ENCODE assay signal across 9 cellular contexts in the genomic region with DNA sequence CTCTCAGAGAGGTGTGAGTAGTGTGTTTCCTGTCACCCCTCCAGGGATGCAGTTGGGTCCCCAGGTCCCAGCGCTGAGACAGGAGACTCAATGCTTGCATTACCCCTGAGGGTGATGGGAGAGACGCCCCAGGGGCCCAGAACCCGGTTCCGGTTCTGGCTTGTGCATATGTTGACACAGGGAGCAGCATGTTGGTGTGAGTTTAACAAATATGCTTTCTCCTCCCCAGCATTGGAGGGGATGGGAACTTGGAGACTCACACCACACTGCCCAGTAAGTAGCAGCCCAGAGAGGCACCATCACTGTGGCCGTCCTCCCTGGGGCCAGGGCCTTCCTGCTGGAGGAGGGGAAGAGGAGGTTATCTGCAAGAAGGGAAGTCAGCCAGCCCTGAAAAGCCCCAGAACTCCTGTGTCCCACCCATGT.
DNase-seq lines count a peak whose midpoint lies in the region; ATAC-seq, FAIRE-seq and TF ChIP-seq lines count a peak whose summit lies in the region.
"Had no signal": no experiment of that assay in that cellular context is flagged by ENCODE, and none has a peak within 500 bp of the region (broad histone marks: within the 10 kb centered on the region; RNA-seq: fewer than 3 reads in every experiment).

No MANE protein-coding gene starts in this region.

- no peaks in the 10 kb centered on the region for H3K27me3 Mint-ChIP-seq in activated T-cell treated with anti-CD3 and anti-CD28 coated beads, Interleukin-2, amount 50 U/mL, for 24 hours
- H3K27me3 Mint-ChIP-seq: progenitor cell of endocrine pancreas had no signal

- no peaks in the 10 kb centered on the region for H3K36me3 ChIP-seq in ascending aorta
- H3K36me3 ChIP-seq in muscle layer of duodenum (ENCODE audit: control insufficient read depth in 1 of 2, insufficient read depth in 2 of 2, low read length in 2 of 2) = no peaks in the 10 kb centered on the region
- no peaks in the 10 kb centered on the region for H3K36me3 ChIP-seq in transverse colon

- in situ Hi-C loops in transverse colon (cut with MboI; ENCODE audit: low pct_ligation_motif_present in 1 of 4, low pct_unique_long_range_greater_than_20kb in 1 of 4, low sequenced_read_pairs in 3 of 4) = loop anchor here in 1 of 4 donors (10.0 kb wide), 1 partner anchor 134 kb away; a partner anchor contains a TSS

- intact Hi-C loops in ascending aorta (cut with DNase I) = loop anchor here (2.0 kb wide), 1 partner anchor 22 kb away; no protein-coding TSS in a partner anchor
- intact Hi-C loops in transverse colon (cut with DNase I; ENCODE audit: low total_unique reads) = no loop called here

- no peak for TF ChIP-seq EP300 in transverse colon (IDR thresholded peaks at IDR 0.05; ENCODE audit: low read depth)

- 92% methylated on average over 5 of the region's 5 CpGs; no CpG with 5 or more reads in 1 of the 2 donors for WGBS in transverse colon (ENCODE audit: low coverage in 1 of 2), 2 donors

- no peak overlapping the region for H3K4me3 ChIP-seq in ascending aorta
- H3K4me3 ChIP-seq in muscle layer of duodenum (ENCODE audit: low read depth in 1 of 2, low read length in 2 of 2) = peak overlapping the region in 1 of 2 donors; percentile 9
- H3K4me3 ChIP-seq in transverse colon = no peak overlapping the region

- H3K4me3 Mint-ChIP-seq in activated T-cell treated with anti-CD3 and anti-CD28 coated beads, Interleukin-2, amount 50 U/mL, for 24 hours = no peak overlapping the region

- TF ChIP-seq CTCF in ascending aorta (IDR thresholded peaks at IDR 0.05) (no peak), transverse colon (IDR thresholded peaks at IDR 0.05) (no peak)

- peak overlapping the region; percentile 47 for H3K27ac Mint-ChIP-seq in activated T-cell treated with anti-CD3 and anti-CD28 coated beads, Interleukin-2, amount 50 U/mL, for 24 hours

- no peaks in the 10 kb centered on the region for H3K36me3 Mint-ChIP-seq in activated T-cell treated with anti-CD3 and anti-CD28 coated beads, Interleukin-2, amount 50 U/mL, for 24 hours (ENCODE audit: low read depth)

- ATAC-seq in GM21529 (IDR thresholded peaks at IDR 0.05; ENCODE audit: unreplicated experiment) = no peak

- no peak for TF ChIP-seq POLR2A in transverse colon (IDR thresholded peaks at IDR 0.05)

- H3K9me3 ChIP-seq in ascending aorta = no peaks in the 10 kb centered on the region
- H3K9me3 ChIP-seq in muscle layer of duodenum (ENCODE audit: control insufficient read depth in 1 of 2, low read length in 2 of 2) = no peaks in the 10 kb centered on the region
- no peaks in the 10 kb centered on the region for H3K9me3 ChIP-seq in transverse colon

- H3K4me1 ChIP-seq in ascending aorta = peaks cover 24 to 55% of the 10 kb centered on the region in 2 donors
- peaks cover 17 to 25% of the 10 kb centered on the region in 2 donors for H3K4me1 ChIP-seq in muscle layer of duodenum (ENCODE audit: control insufficient read depth in 1 of 2, insufficient read depth in 2 of 2, low read length in 2 of 2)
- peaks cover 33 to 58% (median 50%) of the 10 kb centered on the region in 4 donors for H3K4me1 ChIP-seq in transverse colon

- H3K27me3 ChIP-seq in ascending aorta (no peaks in the 10 kb centered on the region), muscle layer of duodenum (ENCODE audit: low read depth, low read length) (no peaks in the 10 kb centered on the region), transverse colon (no peaks in the 10 kb centered on the region)

- peaks cover 80% of the 10 kb centered on the region for H3K4me1 Mint-ChIP-seq in activated T-cell treated with anti-CD3 and anti-CD28 coated beads, Interleukin-2, amount 50 U/mL, for 24 hours (ENCODE audit: low read depth)

- peaks cover 3% of the 10 kb centered on the region for H3K9me3 Mint-ChIP-seq in activated T-cell treated with anti-CD3 and anti-CD28 coated beads, Interleukin-2, amount 50 U/mL, for 24 hours

- no peak for FAIRE-seq in HTR-8/SVneo (lab: Jason Lieb, UNC)

- H3K27ac ChIP-seq in ascending aorta = peak overlapping the region; percentile 94 to 100
- H3K27ac ChIP-seq in muscle layer of duodenum (ENCODE audit: low read length) = peak overlapping the region; percentile 87
- H3K27ac ChIP-seq in transverse colon = peak overlapping the region; percentile 85 to 91 (median 88)

- no peak for DNase-seq in activated T-cell treated with anti-CD3 and anti-CD28 coated beads, Interleukin-2, amount 50 U/mL, for 24 hours
- DNase-seq in activated T-cell treated with anti-CD3 and anti-CD28 coated beads, Interleukin-2, amount 50 U/mL, for 48 hours = no peak
- DNase-seq in ascending aorta (ENCODE audit: low spot score in 2 of 2) (no peak), transverse colon (no peak), HTR-8/SVneo (ENCODE audit: insufficient read length, low spot score) (no peak)
- no peak for DNase-seq in NK-92 treated with Interleukin-12 subunit alpha and Interleukin-12 subunit beta, amount 100 ng/mL, for 24 hours (lab: John Stamatoyannopoulos, UW)
